Comparison of ENCODE assay signal across 8 cellular contexts in the genomic region with DNA sequence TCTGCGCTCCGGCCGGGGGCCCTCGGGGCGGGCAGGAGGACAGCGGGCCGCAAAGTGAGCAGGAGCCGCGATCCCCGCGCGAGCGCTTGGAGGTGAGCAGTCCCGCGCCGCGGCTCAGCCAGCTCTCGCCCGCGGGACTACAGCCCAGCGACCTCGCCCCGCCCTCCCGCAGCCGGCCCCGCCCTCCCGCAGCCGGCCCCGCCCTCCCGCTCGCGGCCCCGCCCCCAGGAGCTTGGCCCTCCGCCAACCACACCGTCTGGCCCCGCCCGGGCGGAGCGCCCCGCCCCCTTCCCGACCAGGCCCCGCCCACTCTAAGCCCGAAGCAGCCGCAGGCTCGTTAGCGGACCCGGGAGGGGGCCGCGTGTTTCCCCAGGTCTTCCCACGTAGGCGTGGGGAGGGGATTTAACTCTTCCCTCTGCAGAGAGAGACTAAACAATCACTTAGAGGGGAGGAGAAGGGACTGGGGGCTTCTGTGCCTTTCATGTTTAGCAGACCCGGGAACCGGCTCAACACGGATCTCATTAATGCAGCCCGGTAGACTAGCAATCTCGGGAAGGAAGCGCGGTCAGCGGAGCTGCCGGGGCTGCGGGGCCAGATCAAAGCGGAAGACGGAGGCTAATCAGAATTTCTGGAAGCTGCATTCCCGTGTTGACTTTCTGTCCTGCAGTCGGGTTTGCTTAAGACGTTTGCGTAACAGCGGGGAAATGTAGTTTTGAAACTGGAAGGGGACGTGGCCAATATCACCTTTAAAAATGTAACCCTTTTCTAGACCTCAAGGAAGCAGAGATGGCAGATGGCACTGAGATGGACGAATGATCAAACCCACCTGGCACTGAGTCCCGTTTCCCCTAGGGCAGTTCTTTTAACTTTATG. TPM values are rescaled to one million over a fixed set of nuclear protein-coding genes. Genes with fewer than 3 reads are reported as not detected.
DNase-seq lines count a peak whose midpoint lies in the region; ATAC-seq and TF ChIP-seq lines count a peak whose summit lies in the region.

MYO10 (minus strand) TSS at position 139 of the 873 bp plus-strand sequence. CDS start 480 bp downstream, outside the sequence.

- ATAC-seq in GM18505 (IDR thresholded peaks at IDR 0.05; ENCODE audit: unreplicated experiment), result peak; percentile 63
- peak; percentile 58 for ATAC-seq in HG02938 (IDR thresholded peaks at IDR 0.05; ENCODE audit: unreplicated experiment)
- ATAC-seq in lower lobe of right lung, result peak; percentile 89 to 92

- peaks cover 22% of the 10 kb centered on the region for H3K27me3 ChIP-seq in effector memory CD4-positive, alpha-beta T cell (replicated peaks; ENCODE audit: control insufficient read depth, insufficient read depth, low read length, poor library complexity, severe bottlenecking)
- H3K27me3 ChIP-seq in lower lobe of right lung (ENCODE audit: low read depth), result no peaks in the 10 kb centered on the region

- H3K9me3 ChIP-seq in effector memory CD4-positive, alpha-beta T cell (ENCODE audit: control insufficient read depth, low read length), result no peaks in the 10 kb centered on the region
- no peaks in the 10 kb centered on the region for H3K9me3 ChIP-seq in lower lobe of right lung

- H3K27ac ChIP-seq in effector memory CD4-positive, alpha-beta T cell (ENCODE audit: insufficient read depth, low read length, poor library complexity, severe bottlenecking), result no peak within 1 kb of the TSS
- H3K27ac ChIP-seq in lower lobe of right lung, result peak within 1 kb of the TSS; percentile 86

- H3K36me3 ChIP-seq in effector memory CD4-positive, alpha-beta T cell (ENCODE audit: control insufficient read depth, insufficient read depth, low read length), result no peaks in the 10 kb centered on the region
- H3K36me3 ChIP-seq in lower lobe of right lung, result no peaks in the 10 kb centered on the region

- H3K4me3 ChIP-seq in effector memory CD4-positive, alpha-beta T cell (ENCODE audit: insufficient read depth, low read depth, low read length, poor library complexity, severe bottlenecking), result peak within 1 kb of the TSS; percentile 50
- H3K4me3 ChIP-seq in lower lobe of right lung, result peak within 1 kb of the TSS; percentile 76

- TF ChIP-seq CTCF in lower lobe of right lung (IDR thresholded peaks at IDR 0.05), result no peak

- intact Hi-C loops in lower lobe of right lung (cut with DNase I), result loop anchor here (10.0 kb wide), 1 partner anchor 198 kb away; no protein-coding TSS in a partner anchor

- no peak for TF ChIP-seq POLR2A in GM18505 (IDR thresholded peaks at IDR 0.05; ENCODE audit: borderline replicate concordance, extremely low read depth, insufficient read depth, insufficient read length)

- peaks cover 8% of the 10 kb centered on the region for H3K4me1 ChIP-seq in effector memory CD4-positive, alpha-beta T cell (ENCODE audit: control insufficient read depth, insufficient read depth, low read length, poor library complexity, severe bottlenecking)
- peaks cover 34% of the 10 kb centered on the region for H3K4me1 ChIP-seq in lower lobe of right lung

- DNase-seq in NCI-H460 (ENCODE audit: extremely low read depth, low read depth), result peak; percentile 71
- DNase-seq in activated CD4-positive, alpha-beta T cell treated with anti-CD3 and anti-CD28 coated beads, Interleukin-2, amount 50 U/mL, for 1 hour, result peak; percentile 13
- DNase-seq in effector memory CD4-positive, alpha-beta T cell, result peak in 2 of 3 donors; percentile 3 to 8
- peak; percentile 83 for DNase-seq in lower lobe of right lung
- peak; percentile 37 for DNase-seq in stimulated activated CD4-positive, alpha-beta T cell treated with anti-CD3 and anti-CD28 coated beads, Interleukin-4, amount 100 ng/mL, for 24 hours
- DNase-seq in KG1 (lab: John Stamatoyannopoulos, UW), result no peak

RNA-seq across cellular contexts. Expression of gene MYO10, which starts in this region (rescaled TPM):
- total RNA-seq in NCI-H460 (2014; rRNA removed; shearing (Covaris generic)), result 10.0 and 13.0 TPM in 2 replicates
- polyA plus RNA-seq in NCI-H460 (2014; cell fraction: nucleus; rRNA removed), result 6.3 TPM in 2 replicates
- total RNA-seq in lower lobe of right lung, result 51.5 TPM
